11 cellular contexts compared by ENCODE assay signal in genomic region chr21:29075706-29076447, GRCh38. TPM values are rescaled to one million over a fixed set of nuclear protein-coding genes. Genes with fewer than 3 reads are reported as not detected.
DNase-seq lines count a peak whose midpoint lies in the region; ATAC-seq and TF ChIP-seq lines count a peak whose summit lies in the region.
"Had no signal": no experiment of that assay in that cellular context is flagged by ENCODE, and none has a peak within 500 bp of the region (broad histone marks: within the 10 kb centered on the region; RNA-seq: fewer than 3 reads in every experiment).

No MANE protein-coding gene starts in this region.

- H3K4me3 ChIP-seq in KMS-11 (IDR thresholded peaks at IDR 0.05; ENCODE audit: insufficient read depth, low read depth, low read length) = no peak overlapping the region
- H3K4me3 ChIP-seq in endodermal cell (ENCODE audit: low read length) = no peak overlapping the region
- H3K4me3 ChIP-seq: GM12878 had no signal

- DNase-seq in Caki2 (ENCODE audit: low read depth) (peak; percentile 64), neural crest cell (ENCODE audit: low read depth, low spot score) (no peak), endodermal cell (no peak), midbrain (lab: John Stamatoyannopoulos, UW) (no peak), activated gamma-delta T cell treated with Interleukin-2 at 50 U/mL for 16 hours (no peak), progenitor cell of endocrine pancreas (ENCODE audit: low spot score, unreplicated experiment) (no peak)
- DNase-seq in activated naive CD8-positive, alpha-beta T cell treated with anti-CD3 and anti-CD28 coated beads, Interleukin-2, amount 50 U/mL, for 24 hours = no peak
- DNase-seq: islet precursor cell, KBM-7 had no signal

- H3K4me3 Mint-ChIP-seq in activated naive CD8-positive, alpha-beta T cell treated with anti-CD3 and anti-CD28 coated beads, Interleukin-2, amount 50 U/mL, for 24 hours = peak overlapping the region; percentile 83
- peak overlapping the region; percentile 31 for H3K4me3 Mint-ChIP-seq in neural crest cell
- no peak overlapping the region for H3K4me3 Mint-ChIP-seq in endodermal cell
- H3K4me3 Mint-ChIP-seq in progenitor cell of endocrine pancreas (ENCODE audit: low read depth) = no peak overlapping the region

- H3K9me3 Mint-ChIP-seq in activated naive CD8-positive, alpha-beta T cell treated with anti-CD3 and anti-CD28 coated beads, Interleukin-2, amount 50 U/mL, for 24 hours = no peaks in the 10 kb centered on the region
- H3K9me3 Mint-ChIP-seq in neural crest cell = no peaks in the 10 kb centered on the region
- H3K9me3 Mint-ChIP-seq in endodermal cell = peaks cover 5% of the 10 kb centered on the region
- H3K9me3 Mint-ChIP-seq in progenitor cell of endocrine pancreas (ENCODE audit: low read depth) = no peaks in the 10 kb centered on the region

- no peaks in the 10 kb centered on the region for H3K9me3 ChIP-seq in endodermal cell (ENCODE audit: control insufficient read depth, low read length)

- H3K9ac ChIP-seq in KMS-11 (no peak overlapping the region), endodermal cell (ENCODE audit: extremely low read depth, low read length, poor library complexity, severe bottlenecking) (no peak overlapping the region)

- no peak for TF ChIP-seq CTCF in KMS-11 (conservative IDR thresholded peaks at IDR 0.05; ENCODE audit: low read depth, low read length)
- no peak for TF ChIP-seq CTCF in neural crest cell (conservative IDR thresholded peaks at IDR 0.05)
- TF ChIP-seq CTCF in endodermal cell (conservative IDR thresholded peaks at IDR 0.05) = no peak
- no peak for TF ChIP-seq CTCF in progenitor cell of endocrine pancreas (IDR thresholded peaks at IDR 0.05; ENCODE audit: unreplicated experiment)

- H3K4me2 ChIP-seq in KMS-11 = no peak overlapping the region

- H3K27ac Mint-ChIP-seq in activated naive CD8-positive, alpha-beta T cell treated with anti-CD3 and anti-CD28 coated beads, Interleukin-2, amount 50 U/mL, for 24 hours = peak overlapping the region; percentile 61
- H3K27ac Mint-ChIP-seq in neural crest cell (ENCODE audit: unreplicated experiment) = no peak overlapping the region
- no peak overlapping the region for H3K27ac Mint-ChIP-seq in endodermal cell
- no peak overlapping the region for H3K27ac Mint-ChIP-seq in progenitor cell of endocrine pancreas

- in situ Hi-C loops in Caki2 (cut with HindIII; ENCODE audit: low pct_unique_long_range_greater_than_20kb, low sequenced_read_pairs) = no loop called here

- H4K20me1 ChIP-seq in KMS-11 (ENCODE audit: insufficient read depth) = peaks cover 20% of the 10 kb centered on the region

- ATAC-seq in activated naive CD8-positive, alpha-beta T cell treated with anti-CD3 and anti-CD28 coated beads, Interleukin-2, amount 50 U/mL, for 24 hours = no peak

- peak overlapping the region; percentile 15 for H2AFZ ChIP-seq in KMS-11 (ENCODE audit: low read depth)

- H3K36me3 ChIP-seq in KMS-11 (ENCODE audit: insufficient read depth) = no peaks in the 10 kb centered on the region
- H3K36me3 ChIP-seq in endodermal cell (ENCODE audit: control insufficient read depth, insufficient read depth, low read length) = no peaks in the 10 kb centered on the region

- H3K27ac ChIP-seq in KMS-11 = peak overlapping the region; percentile 96; the same call in 1 of the 2 replicates
- no peak overlapping the region for H3K27ac ChIP-seq in endodermal cell (ENCODE audit: low read depth, low read length)

- no peaks in the 10 kb centered on the region for H3K27me3 Mint-ChIP-seq in activated naive CD8-positive, alpha-beta T cell treated with anti-CD3 and anti-CD28 coated beads, Interleukin-2, amount 50 U/mL, for 24 hours
- H3K27me3 Mint-ChIP-seq in neural crest cell (ENCODE audit: low read depth) = no peaks in the 10 kb centered on the region
- no peaks in the 10 kb centered on the region for H3K27me3 Mint-ChIP-seq in endodermal cell (ENCODE audit: insufficient read depth)
- H3K27me3 Mint-ChIP-seq in progenitor cell of endocrine pancreas = no peaks in the 10 kb centered on the region

- WGBS in endodermal cell (ENCODE audit: insufficient coverage in 1 of 2, insufficient read length in 1 of 2), 2 experiments = 91 to 96% methylated on average over 4 to 8 of the region's 8 CpGs

- H3K4me1 ChIP-seq in KMS-11 (ENCODE audit: low read depth, poor library complexity, severe bottlenecking) (peaks cover 50% of the 10 kb centered on the region), endodermal cell (ENCODE audit: control insufficient read depth, insufficient read depth, low read length) (no peaks in the 10 kb centered on the region)

- H3K4me1 Mint-ChIP-seq in activated naive CD8-positive, alpha-beta T cell treated with anti-CD3 and anti-CD28 coated beads, Interleukin-2, amount 50 U/mL, for 24 hours = peaks cover 75% of the 10 kb centered on the region
- H3K4me1 Mint-ChIP-seq in neural crest cell (peaks cover 28% of the 10 kb centered on the region), endodermal cell (peaks cover 13% of the 10 kb centered on the region), progenitor cell of endocrine pancreas (ENCODE audit: low read depth) (peaks cover 18% of the 10 kb centered on the region)

- no peaks in the 10 kb centered on the region for H3K27me3 ChIP-seq in KMS-11 (ENCODE audit: insufficient read depth, low read depth)
- no peaks in the 10 kb centered on the region for H3K27me3 ChIP-seq in endodermal cell (ENCODE audit: control insufficient read depth, insufficient read depth, low read length, poor library complexity, severe bottlenecking)

- H3K79me2 ChIP-seq in KMS-11 (ENCODE audit: insufficient read depth, low read depth) = peaks cover 43% of the 10 kb centered on the region

- peaks cover 24% of the 10 kb centered on the region for H3K36me3 Mint-ChIP-seq in activated naive CD8-positive, alpha-beta T cell treated with anti-CD3 and anti-CD28 coated beads, Interleukin-2, amount 50 U/mL, for 24 hours (ENCODE audit: low read depth)
- H3K36me3 Mint-ChIP-seq in neural crest cell (ENCODE audit: low read depth) = no peaks in the 10 kb centered on the region
- peaks cover 2% of the 10 kb centered on the region for H3K36me3 Mint-ChIP-seq in endodermal cell (ENCODE audit: low read depth)
- no peaks in the 10 kb centered on the region for H3K36me3 Mint-ChIP-seq in progenitor cell of endocrine pancreas (ENCODE audit: insufficient read depth)

RNA-seq across cellular contexts. Expression of gene CCT8, which starts 2.4 kb away (rescaled TPM):
- 213 and 246 TPM in 2 replicates for total RNA-seq in Caki2 (2014; rRNA removed; shearing (Covaris generic); ENCODE audit: low replicate concordance)
- 308 and 323 TPM in 2 replicates for total RNA-seq in neural crest cell
- total RNA-seq in endodermal cell = 100 to 1,000 TPM; 279 to 281 TPM
- 248 TPM for polyA plus RNA-seq in endodermal cell (2013, experiment 1 of 2)
- 227 TPM for polyA plus RNA-seq in endodermal cell (2013, experiment 2 of 2)
- 208 and 223 TPM in 2 replicates for total RNA-seq in progenitor cell of endocrine pancreas

RNA-seq across cellular contexts. Expression of gene USP16, which starts 51.4 kb away (rescaled TPM):
- total RNA-seq in Caki2 (2014; rRNA removed; shearing (Covaris generic); ENCODE audit: low replicate concordance) = 20.6 and 24.6 TPM in 2 replicates
- total RNA-seq in neural crest cell (29.5 and 31.7 TPM in 2 replicates), endodermal cell (10 to 100 TPM; 19.9 to 22.0 TPM), progenitor cell of endocrine pancreas (32.5 and 33.9 TPM in 2 replicates)
- polyA plus RNA-seq in endodermal cell (2013, experiment 1 of 2) = 22.4 TPM
- polyA plus RNA-seq in endodermal cell (2013, experiment 2 of 2) = 23.0 TPM

RNA-seq across cellular contexts. Expression of gene MAP3K7CL, which starts 54.6 kb away (rescaled TPM):
- 2.0 and 18.1 TPM in 2 replicates for total RNA-seq in Caki2 (2014; rRNA removed; shearing (Covaris generic); ENCODE audit: low replicate concordance)
- total RNA-seq in neural crest cell = not detected in 2 replicates
- 1 to 10 TPM in 1 of 2 donors, not detected in 1; 1.3 TPM for total RNA-seq in endodermal cell
- polyA plus RNA-seq in endodermal cell (2013, experiment 1 of 2) = 0.25 TPM
- 0.83 TPM for polyA plus RNA-seq in endodermal cell (2013, experiment 2 of 2)
- total RNA-seq in progenitor cell of endocrine pancreas = 1.2 and 1.7 TPM in 2 replicates

RNA-seq across cellular contexts. Expression of gene RWDD2B, which starts 56.7 kb away (rescaled TPM):
- 14.8 and 19.3 TPM in 2 replicates for total RNA-seq in Caki2 (2014; rRNA removed; shearing (Covaris generic); ENCODE audit: low replicate concordance)
- total RNA-seq in neural crest cell (8.7 and 9.9 TPM in 2 replicates), endodermal cell (1 to 10 TPM in 1 of 2 donors, not detected in 1; 6.5 TPM), progenitor cell of endocrine pancreas (9.3 TPM in 2 replicates)
- 11.1 TPM for polyA plus RNA-seq in endodermal cell (2013, experiment 1 of 2)
- polyA plus RNA-seq in endodermal cell (2013, experiment 2 of 2) = 11.3 TPM

Comparison
In these comparisons a context has a peak if more than half of its experiments do, and no peak if none do; other contexts are left out.
1. H3K4me3 Mint-ChIP-seq: peak in activated naive CD8-positive, alpha-beta T cell treated with anti-CD3 and anti-CD28 coated beads, Interleukin-2, amount 50 U/mL, for 24 hours (single experiment) and neural crest cell (single experiment); none in endodermal cell (single experiment) and progenitor cell of endocrine pancreas (single experiment).